ENCODE assay signal across 14 cellular contexts in genomic region chr4:56613101-56613862, GRCh38.
DNase-seq lines count a peak whose midpoint lies in the region; ATAC-seq and TF ChIP-seq lines count a peak whose summit lies in the region.
"Had no signal": no experiment of that assay in that cellular context is flagged by ENCODE, and none has a peak within 500 bp of the region (broad histone marks: within the 10 kb centered on the region; RNA-seq: fewer than 3 reads in every experiment).

No MANE protein-coding gene starts in this region.

- H3K36me3 ChIP-seq in RWPE2 (ENCODE audit: low read depth) (no peaks in the 10 kb centered on the region), prostate gland (no peaks in the 10 kb centered on the region)

- H3K4me1 ChIP-seq in RWPE2 (ENCODE audit: insufficient read depth, poor library complexity, severe bottlenecking) (peaks cover 11% of the 10 kb centered on the region), prostate gland (replicated peaks) (no peaks in the 10 kb centered on the region)

- H3K4me3 ChIP-seq in RWPE2 (ENCODE audit: severe bottlenecking) (no peak overlapping the region), fibroblast of pulmonary artery (replicated peaks; ENCODE audit: low read depth, low read length) (no peak overlapping the region), prostate gland (no peak overlapping the region)

- ATAC-seq in RWPE2 (ENCODE audit: low read depth) = peak; percentile 84
- ATAC-seq: activated CD8-positive, alpha-beta memory T cell treated with anti-CD3 and anti-CD28 coated beads, Interleukin-2, amount 10 ng/mL, durations not matched to agents 7 days and 5 days; natural killer cell had no signal

- H3K9me3 ChIP-seq in RWPE2 (ENCODE audit: severe bottlenecking) = no peaks in the 10 kb centered on the region
- no peaks in the 10 kb centered on the region for H3K9me3 ChIP-seq in prostate gland

- intact Hi-C loops in prostate gland (cut with DNase I) = no loop called here

- DNase-seq in GM03348 (ENCODE audit: low spot score) (peak; percentile 27), RWPE2 (ENCODE audit: low spot score) (no peak), fibroblast of pulmonary artery (ENCODE audit: low read depth) (peak; percentile 63), prostate gland (ENCODE audit: low spot score) (peak; percentile 26), DMS79 (lab: John Stamatoyannopoulos, UW) (no peak), NCI-H510A (lab: John Stamatoyannopoulos, UW) (no peak), occipital lobe (lab: John Stamatoyannopoulos, UW) (no peak)
- DNase-seq in activated CD4-positive, alpha-beta T cell treated with anti-CD3 and anti-CD28 coated beads for 1 hour = no peak
- DNase-seq: activated CD8-positive, alpha-beta memory T cell treated with anti-CD3 and anti-CD28 coated beads, Interleukin-2, amount 10 ng/mL, durations not matched to agents 7 days and 5 days; activated naive CD8-positive, alpha-beta T cell treated with anti-CD3 and anti-CD28 coated beads for 36 hours; CD4-positive, alpha-beta T cell; GOT3; natural killer cell; NCI-H2081 had no signal

- TF ChIP-seq POLR2A in prostate gland (IDR thresholded peaks at IDR 0.05) = no peak

- H3K27ac ChIP-seq in RWPE2 (ENCODE audit: poor library complexity, severe bottlenecking) = peak overlapping the region; percentile 56
- H3K27ac ChIP-seq in prostate gland = no peak overlapping the region

- 51% methylated on average over 5 of the region's 5 CpGs for WGBS in prostate gland

- TF ChIP-seq CTCF in RWPE2 (IDR thresholded peaks at IDR 0.05; ENCODE audit: poor library complexity, severe bottlenecking) (no peak), fibroblast of pulmonary artery (IDR thresholded peaks at IDR 0.05; ENCODE audit: low read length, missing control alignments) (no peak), prostate gland (IDR thresholded peaks at IDR 0.05) (no peak)

- H3K27me3 ChIP-seq in RWPE2 (ENCODE audit: insufficient read depth, poor library complexity, severe bottlenecking) (no peaks in the 10 kb centered on the region), prostate gland (replicated peaks; ENCODE audit: insufficient read depth) (no peaks in the 10 kb centered on the region)

Comparison
In these comparisons a context has a peak if more than half of its experiments do, and no peak if none do; other contexts are left out.
1. DNase-seq: peak in GM03348 (single experiment), fibroblast of pulmonary artery (single experiment) and prostate gland (single experiment); none in RWPE2 (single experiment), activated CD4-positive, alpha-beta T cell treated with anti-CD3 and anti-CD28 coated beads for 1 hour (single experiment), DMS79 (single experiment), NCI-H510A (single experiment) and occipital lobe (single experiment).